8 cellular contexts compared by ENCODE assay signal in the genomic region with DNA sequence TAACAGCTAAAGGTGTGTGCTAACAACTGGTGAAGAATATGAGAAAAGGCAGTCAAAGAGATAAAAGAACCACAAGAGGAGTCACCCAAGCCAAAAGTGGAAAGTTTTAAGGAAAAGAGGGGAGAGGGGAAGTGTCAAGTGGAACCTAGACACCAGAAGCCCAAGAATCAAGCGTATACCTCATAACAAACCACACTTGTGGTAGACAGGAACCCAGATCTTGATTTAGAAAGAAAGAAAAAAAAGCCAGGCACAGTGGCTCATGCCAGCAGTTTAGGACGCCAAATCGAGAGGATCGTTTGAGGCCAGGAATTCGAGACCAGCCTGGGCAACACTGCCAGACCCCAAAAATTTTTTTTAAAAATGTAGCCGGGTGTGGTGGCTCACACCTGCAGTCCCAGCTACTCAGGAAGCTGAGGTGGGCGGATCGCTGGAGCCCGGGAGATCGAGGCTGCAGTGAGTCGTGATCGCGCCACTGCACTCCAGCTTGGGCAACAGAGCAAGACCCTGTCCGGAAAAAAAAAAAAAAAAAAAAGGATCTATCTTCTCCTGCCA. TPM values are rescaled to one million over a fixed set of nuclear protein-coding genes. Genes with fewer than 3 reads are reported as not detected.
A peak's percentile ranks its signal among the peaks of the same experiment; 100 is the strongest.
DNase-seq lines count a peak whose midpoint lies in the region; ATAC-seq, FAIRE-seq and TF ChIP-seq lines count a peak whose summit lies in the region.

No MANE protein-coding gene starts in this region.

- H3K9me3 ChIP-seq in A549 = no peaks in the 10 kb centered on the region
- H3K9me3 ChIP-seq in kidney (ENCODE audit: control insufficient read depth in 1 of 2, low read length in 2 of 2) = no peaks in the 10 kb centered on the region
- no peaks in the 10 kb centered on the region for H3K9me3 ChIP-seq in upper lobe of left lung

- CTCF ChIA-PET in A549 (lab: Yijun Ruan, JAX) = interaction anchor here (0.7 to 2.3 kb wide), 5 partner anchors 8 to 1729 kb away, joined by 3 to 7 read pairs (median 4); no protein-coding TSS in a partner anchor

- POLR2A ChIA-PET in A549 (lab: Yijun Ruan, JAX) = interaction anchor here (1.2 to 1.6 kb wide), 2 partner anchors 39 to 166 kb away, joined by 4 to 5 read pairs; a partner anchor contains a TSS

- intact Hi-C loops in kidney (cut with DNase I) = no loop called here

- DNase-seq in A549 (ENCODE audit: low read depth in 1 of 2, low spot score in 1 of 2) (no peak), HFF-Myc (ENCODE audit: extremely low read depth, low read depth) (no peak), kidney (no peak), upper lobe of left lung (no peak), NCI-H2171 treated with DMSO at 0.1 percent for 48 hours (lab: John Stamatoyannopoulos, UW) (no peak)
- no peak for DNase-seq in stimulated activated CD4-positive, alpha-beta T cell treated with anti-CD3 and anti-CD28 coated beads, Interleukin-4, amount 100 ng/mL, for 4 hours

- H3K4me1 Mint-ChIP-seq in activated T-helper 17 cell treated with anti-CD3 and anti-CD28 coated beads, Interleukin-2, amount 50 U/mL, for 72 hours = peaks cover 22% of the 10 kb centered on the region

- H3K4me1 ChIP-seq in A549 (peaks cover 19% of the 10 kb centered on the region; the same call in 2 of the 3 replicates), kidney (ENCODE audit: control insufficient read depth in 1 of 2, insufficient read depth in 1 of 2, low read depth in 1 of 2, low read length in 2 of 2) (peaks cover 5 to 15% of the 10 kb centered on the region in 2 donors), upper lobe of left lung (peaks cover 13 to 35% (median 22%) of the 10 kb centered on the region in 4 donors)

- peak overlapping the region; percentile 98 for H3K27ac Mint-ChIP-seq in activated T-helper 17 cell treated with anti-CD3 and anti-CD28 coated beads, Interleukin-2, amount 50 U/mL, for 72 hours

- H3K36me3 Mint-ChIP-seq in activated T-helper 17 cell treated with anti-CD3 and anti-CD28 coated beads, Interleukin-2, amount 50 U/mL, for 72 hours (ENCODE audit: low read depth) = peaks cover 46% of the 10 kb centered on the region

- TF ChIP-seq EP300 in A549 (IDR thresholded peaks at IDR 0.05) (no peak), upper lobe of left lung (IDR thresholded peaks at IDR 0.05) (no peak)

- H3K27ac ChIP-seq in A549 = peak overlapping the region; percentile 92
- H3K27ac ChIP-seq in kidney (ENCODE audit: low read depth in 2 of 2, low read length in 2 of 2) = no peak overlapping the region
- peak overlapping the region in 1 of 4 donors; percentile 90 for H3K27ac ChIP-seq in upper lobe of left lung

- H3K36me3 ChIP-seq in kidney (ENCODE audit: control insufficient read depth in 1 of 2, insufficient read depth in 2 of 2, low read length in 2 of 2) = peaks cover 0 to 4% of the 10 kb centered on the region in 2 donors
- H3K36me3 ChIP-seq in upper lobe of left lung = peaks cover 0 to 3% (median 0%) of the 10 kb centered on the region in 4 donors

- no peak; a peak in 1 of 6 replicates for ATAC-seq in A549
- peak; percentile 4 for ATAC-seq in activated T-helper 17 cell treated with anti-CD3 and anti-CD28 coated beads, Interleukin-2, amount 50 U/mL, for 72 hours (replicated peaks)
- no peak for ATAC-seq in upper lobe of left lung (ENCODE audit: low FRiP score in 2 of 2)
- ATAC-seq in GM18519 (IDR thresholded peaks at IDR 0.05; ENCODE audit: low FRiP score, unreplicated experiment) = no peak

- no peak for TF ChIP-seq POLR2A in A549 (IDR thresholded peaks at IDR 0.05; ENCODE audit: low read length)
- TF ChIP-seq POLR2A in upper lobe of left lung (IDR thresholded peaks at IDR 0.05) = no peak

- no peaks in the 10 kb centered on the region for H3K9me3 Mint-ChIP-seq in activated T-helper 17 cell treated with anti-CD3 and anti-CD28 coated beads, Interleukin-2, amount 50 U/mL, for 72 hours

- FAIRE-seq in A549 (lab: Jason Lieb, UNC) = no peak
- no peak for FAIRE-seq in kidney (lab: Jason Lieb, UNC)

- no peak for TF ChIP-seq RAD21 in A549 (conservative IDR thresholded peaks at IDR 0.05 in 1 of 2, IDR thresholded peaks at IDR 0.05 in 1 of 2)

- H3K4me3 Mint-ChIP-seq in activated T-helper 17 cell treated with anti-CD3 and anti-CD28 coated beads, Interleukin-2, amount 50 U/mL, for 72 hours = peak overlapping the region; percentile 89

- TF ChIP-seq CTCF in A549 (IDR thresholded peaks at IDR 0.05) (no peak), HFF-Myc (IDR thresholded peaks at IDR 0.05; ENCODE audit: low read depth, low read length, missing control alignments) (no peak), kidney (IDR thresholded peaks at IDR 0.05; ENCODE audit: borderline replicate concordance, extremely low read depth, insufficient read depth) (no peak), upper lobe of left lung (IDR thresholded peaks at IDR 0.05) (no peak)

- H3K4me2 ChIP-seq in A549 = peak overlapping the region; percentile 77

- 22% methylated on average over 14 of the region's 14 CpGs for WGBS in A549 (ENCODE audit: missing lambda C conversion rate)
- WGBS in upper lobe of left lung, 2 donors = 27 to 36% methylated on average over 13 to 14 of the region's 14 CpGs

- H3K27me3 ChIP-seq in upper lobe of left lung = no peaks in the 10 kb centered on the region

- H3K9ac ChIP-seq in kidney (ENCODE audit: low read length in 2 of 2) = peak overlapping the region; percentile 27 to 93

- no peaks in the 10 kb centered on the region for H3K27me3 Mint-ChIP-seq in activated T-helper 17 cell treated with anti-CD3 and anti-CD28 coated beads, Interleukin-2, amount 50 U/mL, for 72 hours

- H3K4me3 ChIP-seq in A549 (peak overlapping the region; percentile 93), HFF-Myc (replicated peaks; ENCODE audit: low read depth, low read length) (peak overlapping the region; percentile 99), kidney (ENCODE audit: low read length in 2 of 2) (peak overlapping the region; percentile 96 to 98), upper lobe of left lung (peak overlapping the region; percentile 87 to 100 (median 95))

TF ChIP-seq in A549, 52 proteins besides CTCF, POLR2A, EP300 and RAD21:
- TF ChIP-seq SREBF2 (IDR thresholded peaks at IDR 0.05) (no peak), ESRRA (IDR thresholded peaks at IDR 0.05; ENCODE audit: borderline replicate concordance, low read length) (no peak), SMC3 (IDR thresholded peaks at IDR 0.05) (no peak), JUN (IDR thresholded peaks at IDR 0.05) (no peak)
- TF ChIP-seq, protein P1, sequence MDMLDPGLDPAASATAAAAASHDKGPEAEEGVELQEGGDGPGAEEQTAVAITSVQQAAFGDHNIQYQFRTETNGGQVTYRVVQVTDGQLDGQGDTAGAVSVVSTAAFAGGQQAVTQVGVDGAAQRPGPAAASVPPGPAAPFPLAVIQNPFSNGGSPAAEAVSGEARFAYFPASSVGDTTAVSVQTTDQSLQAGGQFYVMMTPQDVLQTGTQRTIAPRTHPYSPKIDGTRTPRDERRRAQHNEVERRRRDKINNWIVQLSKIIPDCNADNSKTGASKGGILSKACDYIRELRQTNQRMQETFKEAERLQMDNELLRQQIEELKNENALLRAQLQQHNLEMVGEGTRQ (IDR thresholded peaks at IDR 0.05) = no peak

RNA-seq across cellular contexts. Expression of a gene that starts 0.9 kb away (rescaled TPM):
- polyA plus RNA-seq in A549 (2011; rRNA removed) (33.7 and 35.1 TPM in 2 replicates), A549 (2017; fragmentation: RNase III; extraction: RNeasy Plus Mini Kit Qiagen cat#74134 plus additional on column Dnase treatment) (17.2 to 20.3 TPM (median 19.9 TPM) in 3 replicates), kidney (ENCODE audit: insufficient read depth, low read depth, low replicate concordance) (23.8 TPM)
- polyA plus RNA-seq in A549 (2012; cell fraction: cytosol; rRNA removed) = 9.7 and 13.3 TPM in 2 replicates
- 8.0 and 12.4 TPM in 2 replicates for polyA plus RNA-seq in A549 (2012; cell fraction: nucleus; rRNA removed)
- 7.3 and 9.9 TPM in 2 replicates for polyA minus RNA-seq in A549 (2011; rRNA and poly(A)+ RNA removed)
- total RNA-seq in activated T-helper 17 cell treated with anti-CD3 and anti-CD28 coated beads, Interleukin-2, amount 50 U/mL, for 72 hours = 10 to 100 TPM; 19.4 to 40.9 TPM
- total RNA-seq in kidney (15.3 TPM), upper lobe of left lung (10 to 100 TPM in 4 of 6 donors, 1 to 10 TPM in 2; 7.3 to 21.0 (median 14.3) TPM)

RNA-seq across cellular contexts. Expression of a gene that starts 38.2 kb away (rescaled TPM):
- polyA plus RNA-seq in A549 (2011; rRNA removed) (114 and 181 TPM in 2 replicates), A549 (2017; fragmentation: RNase III; extraction: RNeasy Plus Mini Kit Qiagen cat#74134 plus additional on column Dnase treatment) (212 to 227 TPM (median 220 TPM) in 3 replicates), kidney (ENCODE audit: insufficient read depth, low read depth, low replicate concordance) (230 TPM)
- 53.2 and 57.4 TPM in 2 replicates for polyA plus RNA-seq in A549 (2012; cell fraction: cytosol; rRNA removed)
- 15.5 and 19.4 TPM in 2 replicates for polyA plus RNA-seq in A549 (2012; cell fraction: nucleus; rRNA removed)
- 50.5 and 53.7 TPM in 2 replicates for polyA minus RNA-seq in A549 (2011; rRNA and poly(A)+ RNA removed)
- 100 to 1,000 TPM; 224 to 229 TPM for total RNA-seq in activated T-helper 17 cell treated with anti-CD3 and anti-CD28 coated beads, Interleukin-2, amount 50 U/mL, for 72 hours
- total RNA-seq in kidney (196 TPM), upper lobe of left lung (100 to 1,000 TPM in 4 of 6 donors, 10 to 100 TPM in 2; 85.2 to 188 (median 119) TPM)

RNA-seq across cellular contexts. Expression of a gene that starts 38.7 kb away (rescaled TPM):
- 23.3 and 23.6 TPM in 2 replicates for polyA plus RNA-seq in A549 (2011; rRNA removed)
- 8.9 and 10.1 TPM in 2 replicates for polyA plus RNA-seq in A549 (2012; cell fraction: cytosol; rRNA removed)
- 5.4 and 7.6 TPM in 2 replicates for polyA plus RNA-seq in A549 (2012; cell fraction: nucleus; rRNA removed)
- 10.4 to 12.7 TPM (median 12.7 TPM) in 3 replicates for polyA plus RNA-seq in A549 (2017; fragmentation: RNase III; extraction: RNeasy Plus Mini Kit Qiagen cat#74134 plus additional on column Dnase treatment)
- polyA minus RNA-seq in A549 (2011; rRNA and poly(A)+ RNA removed) = 26.6 and 37.1 TPM in 2 replicates
- 10 to 100 TPM; 11.9 to 15.7 TPM for total RNA-seq in activated T-helper 17 cell treated with anti-CD3 and anti-CD28 coated beads, Interleukin-2, amount 50 U/mL, for 72 hours
- 22.5 TPM for total RNA-seq in kidney
- polyA plus RNA-seq in kidney (ENCODE audit: insufficient read depth, low read depth, low replicate concordance) = 4.6 TPM
- total RNA-seq in upper lobe of left lung = 10 to 100 TPM; 10.9 to 40.9 (median 15.1) TPM

RNA-seq across cellular contexts. Expression of a gene that starts 43.6 kb away (rescaled TPM):
- polyA plus RNA-seq in A549 (2011; rRNA removed) (not detected in 2 replicates), A549 (2017; fragmentation: RNase III; extraction: RNeasy Plus Mini Kit Qiagen cat#74134 plus additional on column Dnase treatment) (not detected in 3 replicates), kidney (ENCODE audit: insufficient read depth, low read depth, low replicate concordance) (not detected)
- polyA plus RNA-seq in A549 (2012; cell fraction: cytosol; rRNA removed) = not detected in 2 replicates
- not detected in 2 replicates for polyA plus RNA-seq in A549 (2012; cell fraction: nucleus; rRNA removed)
- not detected in 2 replicates for polyA minus RNA-seq in A549 (2011; rRNA and poly(A)+ RNA removed)
- total RNA-seq in activated T-helper 17 cell treated with anti-CD3 and anti-CD28 coated beads, Interleukin-2, amount 50 U/mL, for 72 hours = not detected
- total RNA-seq in kidney (not detected), upper lobe of left lung (not detected)

Comparison
In these comparisons a context has a peak if more than half of its experiments do, and no peak if none do; other contexts are left out.
1. H3K27ac ChIP-seq: peak in A549 (2 of 2); none in kidney (0 of 2).
2. Peak in every context shown above with its lines, with median percentiles within 50 percentile points of each other: H3K4me3 ChIP-seq.